9 cellular contexts compared by ENCODE assay signal in genomic region chr10:72162978-72163377, GRCh38. TPM values are rescaled to one million over a fixed set of nuclear protein-coding genes. Genes with fewer than 3 reads are reported as not detected.
DNase-seq lines count a peak whose midpoint lies in the region; ATAC-seq and TF ChIP-seq lines count a peak whose summit lies in the region.
"Had no signal": no experiment of that assay in that cellular context is flagged by ENCODE, and none has a peak within 500 bp of the region (broad histone marks: within the 10 kb centered on the region; RNA-seq: fewer than 3 reads in every experiment).

No MANE protein-coding gene starts in this region.

- H3K27me3 ChIP-seq in RWPE2 (ENCODE audit: insufficient read depth, poor library complexity, severe bottlenecking) = no peaks in the 10 kb centered on the region

- H3K27ac ChIP-seq in RWPE2 (ENCODE audit: poor library complexity, severe bottlenecking) = no peak overlapping the region

- DNase-seq in Daoy (ENCODE audit: low read depth) (peak; percentile 24), RWPE2 (ENCODE audit: low spot score) (no peak), fibroblast of gingiva (ENCODE audit: low read depth) (peak; percentile 77), COLO829 (ENCODE audit: low spot score) (no peak), progenitor cell of endocrine pancreas (ENCODE audit: low spot score, unreplicated experiment) (no peak), sciatic nerve (ENCODE audit: low spot score) (no peak)
- DNase-seq: glutamatergic neuron had no signal

- no peaks in the 10 kb centered on the region for H3K9me3 ChIP-seq in RWPE2 (ENCODE audit: severe bottlenecking)

- no peak overlapping the region for H3K4me3 ChIP-seq in RWPE2 (ENCODE audit: severe bottlenecking)

- intact Hi-C loops in sciatic nerve (cut with DNase I) = no loop called here

- no peak overlapping the region for H3K27ac Mint-ChIP-seq in progenitor cell of endocrine pancreas

- H3K4me3 Mint-ChIP-seq in progenitor cell of endocrine pancreas (ENCODE audit: low read depth) = no peak overlapping the region

- H3K4me1 Mint-ChIP-seq in progenitor cell of endocrine pancreas (ENCODE audit: low read depth) = peaks cover 9% of the 10 kb centered on the region

- H3K27me3 Mint-ChIP-seq in progenitor cell of endocrine pancreas = no peaks in the 10 kb centered on the region

- ATAC-seq in GM21576 (IDR thresholded peaks at IDR 0.05; ENCODE audit: unreplicated experiment) (peak; percentile 50), RWPE2 (ENCODE audit: low read depth) (peak; percentile 40), sciatic nerve (no peak), GM21423 (IDR thresholded peaks at IDR 0.05; ENCODE audit: unreplicated experiment) (no peak)

- peaks cover 22% of the 10 kb centered on the region; the same call in 1 of the 2 replicates for H3K36me3 ChIP-seq in RWPE2 (ENCODE audit: low read depth)

- TF ChIP-seq CTCF in RWPE2 (IDR thresholded peaks at IDR 0.05; ENCODE audit: poor library complexity, severe bottlenecking) (no peak), progenitor cell of endocrine pancreas (IDR thresholded peaks at IDR 0.05; ENCODE audit: unreplicated experiment) (no peak)

- H3K36me3 Mint-ChIP-seq in progenitor cell of endocrine pancreas (ENCODE audit: insufficient read depth) = peaks cover 12% of the 10 kb centered on the region

- no peaks in the 10 kb centered on the region for H3K9me3 Mint-ChIP-seq in progenitor cell of endocrine pancreas (ENCODE audit: low read depth)

- H3K4me1 ChIP-seq in RWPE2 (ENCODE audit: insufficient read depth, poor library complexity, severe bottlenecking) = no peaks in the 10 kb centered on the region

RNA-seq across cellular contexts. Expression of gene ANAPC16, which starts 52.8 kb away (rescaled TPM):
- total RNA-seq in Daoy (2014; rRNA removed; shearing (Covaris generic)) = 27.2 and 48.3 TPM in 2 replicates
- total RNA-seq in progenitor cell of endocrine pancreas (85.3 and 85.9 TPM in 2 replicates), sciatic nerve (76.1 TPM)

RNA-seq across cellular contexts. Expression of gene ASCC1, which starts 53.1 kb away (rescaled TPM):
- 16.5 and 24.6 TPM in 2 replicates for total RNA-seq in Daoy (2014; rRNA removed; shearing (Covaris generic))
- total RNA-seq in progenitor cell of endocrine pancreas = 40.0 and 42.2 TPM in 2 replicates
- total RNA-seq in sciatic nerve = 37.4 TPM

Comparison
In these comparisons a context has a peak if more than half of its experiments do, and no peak if none do; other contexts are left out.
1. DNase-seq: peak in Daoy (single experiment) and fibroblast of gingiva (single experiment); none in RWPE2 (single experiment), COLO829 (single experiment), progenitor cell of endocrine pancreas (single experiment) and sciatic nerve (single experiment).
2. ATAC-seq: peak in GM21576 (single experiment) and RWPE2 (single experiment); none in sciatic nerve (single experiment) and GM21423 (single experiment).